Comparison of ENCODE assay signal across 16 cellular contexts in the genomic region with DNA sequence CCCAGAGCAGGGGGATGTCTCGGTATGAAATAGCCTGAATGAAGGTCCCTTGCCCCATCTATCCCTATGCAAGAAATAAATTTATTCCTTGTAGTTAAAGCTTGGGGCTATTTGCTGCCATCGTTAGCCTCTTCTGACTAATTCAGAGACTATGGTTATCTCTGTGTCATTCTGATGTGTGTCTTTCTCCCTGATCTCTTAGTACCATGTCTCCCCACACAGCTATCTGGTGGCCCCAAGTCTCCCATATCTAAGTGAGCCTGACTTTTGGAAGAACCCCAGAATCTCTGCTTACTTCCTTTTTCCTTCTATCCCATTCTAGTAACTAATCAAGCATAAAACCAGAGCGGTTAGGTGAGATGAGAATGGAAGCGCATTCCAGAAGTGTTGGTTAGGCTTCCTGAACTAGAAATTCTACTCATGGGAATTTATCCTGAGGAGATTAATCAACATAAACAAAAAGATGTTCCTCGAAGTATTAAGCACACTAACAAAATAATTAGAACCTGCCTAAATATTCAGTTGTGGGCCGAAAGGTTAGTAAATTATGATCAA.
DNase-seq lines count a peak whose midpoint lies in the region; ATAC-seq and TF ChIP-seq lines count a peak whose summit lies in the region.
"Had no signal": no experiment of that assay in that cellular context is flagged by ENCODE, and none has a peak within 500 bp of the region (broad histone marks: within the 10 kb centered on the region; RNA-seq: fewer than 3 reads in every experiment).

No MANE protein-coding gene starts in this region.

- H3K4me1 Mint-ChIP-seq in CD4-positive, alpha-beta T cell (ENCODE audit: low read depth) = peaks cover 35% of the 10 kb centered on the region

- intact Hi-C loops in CD4-positive, alpha-beta T cell (cut with DNase I, micrococcal nuclease) = no loop called here

- no peaks in the 10 kb centered on the region for H3K36me3 Mint-ChIP-seq in CD4-positive, alpha-beta T cell (ENCODE audit: low read depth)

- POLR2A ChIA-PET in CD4-positive, alpha-beta T cell (lab: Charles Lee) = no interaction called here

- no peak for DNase-seq in CD4-positive, alpha-beta T cell
- DNase-seq in HPDE6-E6E7 (ENCODE audit: extremely low spot score) (no peak), Peyer's patch (no peak)
- DNase-seq: aorta; H9; hippocampal formation; left colon; NCI-H2171 treated with DMSO at 0.1 percent for 48 hours; retina; stimulated activated CD4-positive, alpha-beta T cell treated with anti-CD3 and anti-CD28 coated beads, Interleukin-2, amount 100 ng/mL, for 48 hours; upper lobe of left lung; WERI-Rb-1 had no signal

- no peak for ATAC-seq in CD4-positive, alpha-beta T cell (ENCODE audit: poor library complexity)
- ATAC-seq in GM18868 (IDR thresholded peaks at IDR 0.05; ENCODE audit: unreplicated experiment) (peak; percentile 53), HG03432 (IDR thresholded peaks at IDR 0.05; ENCODE audit: unreplicated experiment) (peak; percentile 43), HG03108 (IDR thresholded peaks at IDR 0.05; ENCODE audit: unreplicated experiment) (no peak)
- ATAC-seq: left colon had no signal

- H3K27ac Mint-ChIP-seq in CD4-positive, alpha-beta T cell = no peak overlapping the region

- no peak for TF ChIP-seq POLR2A in Peyer's patch (IDR thresholded peaks at IDR 0.05)

- peak overlapping the region; percentile 11 for H3K4me3 Mint-ChIP-seq in CD4-positive, alpha-beta T cell
- H3K4me3 Mint-ChIP-seq: H9 had no signal

- peaks cover 0 to 9% (median 0%) of the 10 kb centered on the region in 4 donors for H3K4me1 ChIP-seq in Peyer's patch

- no peaks in the 10 kb centered on the region for H3K9me3 Mint-ChIP-seq in CD4-positive, alpha-beta T cell
- H3K9me3 Mint-ChIP-seq: H9 had no signal

- H3K36me3 ChIP-seq in Peyer's patch = no peaks in the 10 kb centered on the region
- H3K36me3 ChIP-seq: upper lobe of left lung, WERI-Rb-1 had no signal

- no peak for TF ChIP-seq CTCF in CD4-positive, alpha-beta T cell (IDR thresholded peaks at IDR 0.05)
- TF ChIP-seq CTCF in Peyer's patch (IDR thresholded peaks at IDR 0.05) = no peak

- no peaks in the 10 kb centered on the region for H3K27me3 Mint-ChIP-seq in CD4-positive, alpha-beta T cell

- CTCF ChIA-PET in CD4-positive, alpha-beta T cell (lab: Charles Lee) = no interaction called here

- no peaks in the 10 kb centered on the region for H3K27me3 ChIP-seq in CD4-positive, alpha-beta T cell (ENCODE audit: control insufficient read depth, insufficient read depth, low read length)
- H3K27me3 ChIP-seq in Peyer's patch = no peaks in the 10 kb centered on the region
- H3K27me3 ChIP-seq: upper lobe of left lung had no signal

- no peak overlapping the region for H3K4me3 ChIP-seq in Peyer's patch
- H3K4me3 ChIP-seq: upper lobe of left lung had no signal

- H3K9me3 ChIP-seq in CD4-positive, alpha-beta T cell (ENCODE audit: control insufficient read depth, low read length) = no peaks in the 10 kb centered on the region
- H3K9me3 ChIP-seq in Peyer's patch = no peaks in the 10 kb centered on the region
- H3K9me3 ChIP-seq: upper lobe of left lung had no signal

- no peak overlapping the region for H3K27ac ChIP-seq in CD4-positive, alpha-beta T cell (ENCODE audit: low read depth, low read length)
- peak overlapping the region; percentile 56 for H3K27ac ChIP-seq in cingulate gyrus (ENCODE audit: low read depth, low read length)
- no peak overlapping the region for H3K27ac ChIP-seq in Peyer's patch
- H3K27ac ChIP-seq: WERI-Rb-1 had no signal

Comparison
In these comparisons a context has a peak if more than half of its experiments do, and no peak if none do; other contexts are left out.
1. ATAC-seq: peak in GM18868 (single experiment) and HG03432 (single experiment); none in CD4-positive, alpha-beta T cell (single experiment) and HG03108 (single experiment).